Comparison of ENCODE assay signal across 1 cellular context in genomic region chr9:137232510-137232909, GRCh38.
A peak's percentile ranks its signal among the peaks of the same experiment; 100 is the strongest.
TF ChIP-seq lines count a peak whose summit lies in the region.

No MANE protein-coding gene starts in this region.

TF ChIP-seq in HepG2, 621 proteins besides CTCF, POLR2A, EP300 and RAD21:
- TF ChIP-seq RCOR2 (CRISPR knock-in tag; IDR thresholded peaks at IDR 0.05): no peak
- TF ChIP-seq HMGA1 (CRISPR knock-in tag; conservative IDR thresholded peaks at IDR 0.05): no peak
- TF ChIP-seq RBFOX2 (IDR thresholded peaks at IDR 0.05; ENCODE audit: low read depth, low read length): 0 out of 2 replicates have a peak, but pooled peaks have one; percentile 14
